ENCODE assay signal across 15 cellular contexts in genomic region chrX:26574208-26574607, GRCh38.
DNase-seq lines count a peak whose midpoint lies in the region; ATAC-seq and TF ChIP-seq lines count a peak whose summit lies in the region.
"Had no signal": no experiment of that assay in that cellular context is flagged by ENCODE, and none has a peak within 500 bp of the region (broad histone marks: within the 10 kb centered on the region; RNA-seq: fewer than 3 reads in every experiment).

No MANE protein-coding gene starts in this region.

- H2AK5ac ChIP-seq in IMR-90 (ENCODE audit: low read depth, low read length), result no peak overlapping the region

- no peak overlapping the region for H2BK120ac ChIP-seq in IMR-90 (ENCODE audit: low read depth, low read length)

- H3K4me3 ChIP-seq in IMR-90 (ENCODE audit: insufficient read depth, low read depth, low read length) (no peak overlapping the region), brain microvascular endothelial cell (ENCODE audit: low read depth, low read length) (no peak overlapping the region)
- H3K4me3 ChIP-seq: A549 had no signal

- no peak overlapping the region for H4K91ac ChIP-seq in IMR-90 (ENCODE audit: insufficient read depth, low read depth, low read length)

- H3K27me3 ChIP-seq in IMR-90 (ENCODE audit: control insufficient read depth, insufficient read depth, low read length) (no peaks in the 10 kb centered on the region), brain microvascular endothelial cell (replicated peaks) (no peaks in the 10 kb centered on the region)

- H3K27ac ChIP-seq in IMR-90 (ENCODE audit: insufficient read depth, low read length) (no peak overlapping the region), brain microvascular endothelial cell (peak overlapping the region; percentile 42)
- H3K27ac ChIP-seq: A549 had no signal

- POLR2A ChIA-PET in IMR-90 (lab: Charles Lee; ENCODE audit: unreplicated experiment), result no interaction called here

- no peaks in the 10 kb centered on the region for H3K4me1 ChIP-seq in IMR-90 (ENCODE audit: control insufficient read depth, insufficient read depth, low read length)
- H3K4me1 ChIP-seq: A549 had no signal

- no peak overlapping the region for H2AK9ac ChIP-seq in IMR-90 (replicated peaks; ENCODE audit: low read depth, low read length, poor library complexity)

- dilution Hi-C loops in IMR-90 (cut with HindIII; ENCODE audit: low sequenced_read_pairs, unreplicated experiment), result no loop called here

- H3K79me1 ChIP-seq in IMR-90 (ENCODE audit: low read depth in 1 of 2, low read length in 2 of 2), result no peaks in the 10 kb centered on the region

- CTCF ChIA-PET in IMR-90 (lab: Yijun Ruan, JAX), result no interaction called here

- no peak overlapping the region for H2AFZ ChIP-seq in IMR-90 (replicated peaks; ENCODE audit: low read length, poor library complexity)

- no TSS peak for BruUV-seq in IMR-90 (replicated peaks; lab: Mats Ljungman, UMichigan)

- no peak overlapping the region for H3K4me2 ChIP-seq in IMR-90 (ENCODE audit: low read depth, low read length)
- H3K4me2 ChIP-seq: A549 had no signal

- peak; percentile 74 for ATAC-seq in IMR-90 (ENCODE audit: low read depth)
- ATAC-seq in GM21619 (IDR thresholded peaks at IDR 0.05; ENCODE audit: unreplicated experiment), result no peak
- ATAC-seq: A549; CD8-positive, alpha-beta T cell had no signal

- H3K36me3 ChIP-seq in IMR-90 (ENCODE audit: control insufficient read depth, insufficient read depth, low read length) (no peaks in the 10 kb centered on the region), brain microvascular endothelial cell (replicated peaks) (no peaks in the 10 kb centered on the region)

- in situ Hi-C loops in IMR-90 (cut with MboI; ENCODE audit: low sequenced_read_pairs), result no loop called here
- in situ Hi-C loops in brain microvascular endothelial cell (cut with HindIII; ENCODE audit: low pct_ligation_motif_present, low sequenced_read_pairs), result no loop called here

- H2BK5ac ChIP-seq in IMR-90 (ENCODE audit: low read depth, low read length, poor library complexity, severe bottlenecking), result no peak overlapping the region

- TF ChIP-seq POLR2A in IMR-90 (IDR thresholded peaks at IDR 0.05; ENCODE audit: low read depth, low read length), result no peak

- H2BK15ac ChIP-seq in IMR-90 (ENCODE audit: low read depth, low read length), result no peak overlapping the region

- no peak overlapping the region for H3K9ac ChIP-seq in IMR-90 (ENCODE audit: low read depth, low read length)

- no peak overlapping the region for H3K14ac ChIP-seq in IMR-90 (replicated peaks; ENCODE audit: low read depth, low read length)

- H4K20me1 ChIP-seq in IMR-90 (ENCODE audit: insufficient read depth, low read length), result no peaks in the 10 kb centered on the region

- H3K4ac ChIP-seq in IMR-90 (ENCODE audit: low read depth, low read length), result no peak overlapping the region

- H2BK20ac ChIP-seq in IMR-90 (ENCODE audit: low read depth, low read length), result no peak overlapping the region

- DNase-seq in IMR-90 (peak; percentile 40), brain microvascular endothelial cell (no peak), iris pigment epithelial cell (ENCODE audit: low read depth) (peak; percentile 34), renal cortical epithelial cell (ENCODE audit: low read depth) (peak; percentile 2), hippocampal formation (lab: John Stamatoyannopoulos, UW) (no peak)
- no peak for DNase-seq in stimulated activated CD4-positive, alpha-beta T cell treated with anti-CD3 and anti-CD28 coated beads, Interleukin-2, amount 100 ng/mL, for 24 hours
- DNase-seq: CD8-positive, alpha-beta T cell; COR-L47; DMS153; DND-41; GDM1; HCEC 1CT; HFFc6 had no signal

- H4K8ac ChIP-seq in IMR-90 (ENCODE audit: low read depth in 2 of 2, low read length in 2 of 2), result no peak overlapping the region

- TF ChIP-seq RAD21 in IMR-90 (IDR thresholded peaks at IDR 0.05; ENCODE audit: low read length), result no peak

- no peaks in the 10 kb centered on the region for H3K9me1 ChIP-seq in IMR-90 (ENCODE audit: insufficient read depth, low read length)

- H3K56ac ChIP-seq in IMR-90 (ENCODE audit: extremely low read depth, insufficient read depth, low read length), result no peak overlapping the region

- TF ChIP-seq CTCF in IMR-90 (conservative IDR thresholded peaks at IDR 0.05; ENCODE audit: low read depth, low read length) (no peak), brain microvascular endothelial cell (IDR thresholded peaks at IDR 0.05; ENCODE audit: low read depth, low read length, missing control alignments) (no peak)

- intact Hi-C loops in IMR-90 (cut with micrococcal nuclease), result no loop called here

- H4K5ac ChIP-seq in IMR-90 (ENCODE audit: low read depth, low read length), result no peak overlapping the region

- H3K18ac ChIP-seq in IMR-90 (ENCODE audit: low read depth, low read length), result no peak overlapping the region

- H3K9me3 ChIP-seq in IMR-90 (ENCODE audit: control insufficient read depth, insufficient read depth, low read length), result peaks cover 2% of the 10 kb centered on the region; the same call in 1 of the 2 replicates
- H3K9me3 ChIP-seq: A549 had no signal

- no peak overlapping the region for H3K23ac ChIP-seq in IMR-90 (ENCODE audit: low read depth, low read length)

TF ChIP-seq in IMR-90, 13 proteins besides CTCF, POLR2A, EP300 and RAD21:
- TF ChIP-seq ELK1 (IDR thresholded peaks at IDR 0.05; ENCODE audit: borderline replicate concordance, low read depth, low read length) (no peak), FOS (IDR thresholded peaks at IDR 0.05; ENCODE audit: low read depth, low read length) (no peak), RFX5 (IDR thresholded peaks at IDR 0.05; ENCODE audit: low read depth, low read length) (no peak), MAFK (IDR thresholded peaks at IDR 0.05; ENCODE audit: low read depth, low read length) (no peak), BHLHE40 (IDR thresholded peaks at IDR 0.05; ENCODE audit: low read depth, low read length) (no peak), USF2 (IDR thresholded peaks at IDR 0.05; ENCODE audit: low read depth, low read length) (no peak), MXI1 (IDR thresholded peaks at IDR 0.05; ENCODE audit: borderline replicate concordance, low read depth, low read length) (no peak), MAZ (IDR thresholded peaks at IDR 0.05; ENCODE audit: borderline replicate concordance, low read depth, low read length) (no peak), SMC3 (IDR thresholded peaks at IDR 0.05; ENCODE audit: low read depth, low read length) (no peak), CHD1 (IDR thresholded peaks at IDR 0.05; ENCODE audit: low read depth, low read length) (no peak), NFE2L2 (IDR thresholded peaks at IDR 0.05; ENCODE audit: low read depth, low read length) (no peak), CEBPB (IDR thresholded peaks at IDR 0.05; ENCODE audit: low read depth, low read length) (no peak), RCOR1 (IDR thresholded peaks at IDR 0.05; ENCODE audit: insufficient replicate concordance, low read length) (no peak)

Comparison
In these comparisons a context has a peak if more than half of its experiments do, and no peak if none do; other contexts are left out.
1. DNase-seq: peak in IMR-90 (single experiment), iris pigment epithelial cell (single experiment) and renal cortical epithelial cell (single experiment); none in brain microvascular endothelial cell (single experiment), hippocampal formation (0 of 2) and stimulated activated CD4-positive, alpha-beta T cell treated with anti-CD3 and anti-CD28 coated beads, Interleukin-2, amount 100 ng/mL, for 24 hours (0 of 2).